ENCODE assay signal across 1 cellular context in the genomic region with DNA sequence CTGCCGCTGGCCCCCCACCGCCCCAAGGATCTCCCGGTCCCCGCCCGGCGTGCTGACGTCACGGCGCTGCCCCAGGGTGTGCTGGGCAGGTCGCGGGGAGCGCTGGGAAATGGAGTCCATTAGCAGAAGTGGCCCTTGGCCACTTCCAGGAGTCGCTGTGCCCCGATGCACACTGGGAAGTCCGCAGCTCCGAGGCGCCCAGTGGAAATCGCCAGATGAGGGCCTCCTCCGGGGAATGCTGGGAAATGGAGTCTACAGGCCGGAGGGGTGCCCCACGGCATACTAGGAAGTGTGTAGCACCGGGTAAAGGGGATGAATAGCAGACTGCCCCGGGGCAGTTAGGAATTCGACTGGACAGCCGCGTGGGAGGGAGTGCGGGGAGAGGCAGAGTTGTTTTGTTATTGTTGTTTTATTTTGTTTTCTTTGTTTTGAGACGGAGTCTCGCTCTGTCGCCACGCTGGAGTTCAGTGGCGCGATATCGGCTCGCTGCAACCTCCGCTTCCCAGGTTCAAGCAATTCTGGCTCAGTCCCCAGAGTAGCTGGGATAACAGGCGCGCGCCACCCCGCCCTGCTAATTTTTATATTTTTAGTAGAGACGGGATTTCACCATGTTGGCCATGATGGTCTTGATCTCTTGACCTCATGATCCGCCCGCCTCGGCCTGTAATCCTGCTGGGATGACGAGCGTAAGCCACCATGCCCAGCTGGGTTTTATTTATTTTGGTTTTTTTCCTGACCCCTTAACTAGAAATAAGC.
TF ChIP-seq lines count a peak whose summit lies in the region.

Gene PPP1R12C (minus strand): TSS at position 2 of the 756 bp plus-strand sequence. CDS start 94 bp downstream, outside the sequence.

TF ChIP-seq in GM12878, 131 proteins besides CTCF, POLR2A, EP300 and RAD21 (continued from another document):
- peak; percentile 97 for TF ChIP-seq CREM (IDR thresholded peaks at IDR 0.05; ENCODE audit: low read depth)
- 0 out of 2 replicates have a peak, but pooled peaks have one; percentile 58 for TF ChIP-seq MLLT1 (IDR thresholded peaks at IDR 0.05)
- no peak for TF ChIP-seq NFYA (IDR thresholded peaks at IDR 0.05; ENCODE audit: borderline replicate concordance, low read depth, low read length)
- TF ChIP-seq BHLHE40 (IDR thresholded peaks at IDR 0.05; ENCODE audit: borderline replicate concordance in 1 of 2, low read depth in 2 of 2, low read length in 1 of 2): peak in 1 of 2 experiments; percentile 29; a peak in 1 of 4 replicates
- TF ChIP-seq IKZF1 (conservative IDR thresholded peaks at IDR 0.05): peak; percentile 98
- TF ChIP-seq KLF5 (IDR thresholded peaks at IDR 0.05; ENCODE audit: partially characterized antibody): no peak
- TF ChIP-seq ATF7 (IDR thresholded peaks at IDR 0.05; ENCODE audit: low read depth): peak; percentile 62; the same call in 1 of the 2 replicates
- no peak for TF ChIP-seq STAT1 (conservative IDR thresholded peaks at IDR 0.05)
- peak; percentile 85; the same call in 1 of the 2 replicates for TF ChIP-seq TARDBP (IDR thresholded peaks at IDR 0.05; ENCODE audit: borderline replicate concordance)
- TF ChIP-seq E4F1 (IDR thresholded peaks at IDR 0.05; ENCODE audit: borderline replicate concordance, partially characterized antibody): peak; percentile 22
- TF ChIP-seq NR2F1 (conservative IDR thresholded peaks at IDR 0.05): 0 out of 2 replicates have a peak, but pooled peaks have one; percentile 65
- no peak for TF ChIP-seq CBX5 (IDR thresholded peaks at IDR 0.05; ENCODE audit: low read depth)
- TF ChIP-seq SIN3A (IDR thresholded peaks at IDR 0.05; ENCODE audit: low read depth, low read length): peak; percentile 47; the same call in 1 of the 2 replicates
- TF ChIP-seq, protein P1, sequence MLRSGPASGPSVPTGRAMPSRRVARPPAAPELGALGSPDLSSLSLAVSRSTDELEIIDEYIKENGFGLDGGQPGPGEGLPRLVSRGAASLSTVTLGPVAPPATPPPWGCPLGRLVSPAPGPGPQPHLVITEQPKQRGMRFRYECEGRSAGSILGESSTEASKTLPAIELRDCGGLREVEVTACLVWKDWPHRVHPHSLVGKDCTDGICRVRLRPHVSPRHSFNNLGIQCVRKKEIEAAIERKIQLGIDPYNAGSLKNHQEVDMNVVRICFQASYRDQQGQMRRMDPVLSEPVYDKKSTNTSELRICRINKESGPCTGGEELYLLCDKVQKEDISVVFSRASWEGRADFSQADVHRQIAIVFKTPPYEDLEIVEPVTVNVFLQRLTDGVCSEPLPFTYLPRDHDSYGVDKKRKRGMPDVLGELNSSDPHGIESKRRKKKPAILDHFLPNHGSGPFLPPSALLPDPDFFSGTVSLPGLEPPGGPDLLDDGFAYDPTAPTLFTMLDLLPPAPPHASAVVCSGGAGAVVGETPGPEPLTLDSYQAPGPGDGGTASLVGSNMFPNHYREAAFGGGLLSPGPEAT (IDR thresholded peaks at IDR 0.05; ENCODE audit: low read depth): peak; percentile 53; the same call in 1 of the 2 replicates
- TF ChIP-seq SMAD5 (IDR thresholded peaks at IDR 0.05; ENCODE audit: low read depth): 0 out of 2 replicates have a peak, but pooled peaks have one; percentile 37
- TF ChIP-seq DPF2 (IDR thresholded peaks at IDR 0.05): no peak
- 0 out of 2 replicates have a peak, but pooled peaks have one; percentile 31 for TF ChIP-seq CBFB (IDR thresholded peaks at IDR 0.05; ENCODE audit: low read depth)
- TF ChIP-seq SMARCA5 (IDR thresholded peaks at IDR 0.05): no peak
- peak; percentile 83 for TF ChIP-seq NBN (IDR thresholded peaks at IDR 0.05)
- no peak for TF ChIP-seq PAX5 (IDR thresholded peaks at IDR 0.05; ENCODE audit: borderline replicate concordance, low read depth, low read length)
- peak; percentile 71 for TF ChIP-seq NR2C1 (IDR thresholded peaks at IDR 0.05)
- peak; percentile 91 for TF ChIP-seq HDGF (IDR thresholded peaks at IDR 0.05)
- TF ChIP-seq, protein P2, sequence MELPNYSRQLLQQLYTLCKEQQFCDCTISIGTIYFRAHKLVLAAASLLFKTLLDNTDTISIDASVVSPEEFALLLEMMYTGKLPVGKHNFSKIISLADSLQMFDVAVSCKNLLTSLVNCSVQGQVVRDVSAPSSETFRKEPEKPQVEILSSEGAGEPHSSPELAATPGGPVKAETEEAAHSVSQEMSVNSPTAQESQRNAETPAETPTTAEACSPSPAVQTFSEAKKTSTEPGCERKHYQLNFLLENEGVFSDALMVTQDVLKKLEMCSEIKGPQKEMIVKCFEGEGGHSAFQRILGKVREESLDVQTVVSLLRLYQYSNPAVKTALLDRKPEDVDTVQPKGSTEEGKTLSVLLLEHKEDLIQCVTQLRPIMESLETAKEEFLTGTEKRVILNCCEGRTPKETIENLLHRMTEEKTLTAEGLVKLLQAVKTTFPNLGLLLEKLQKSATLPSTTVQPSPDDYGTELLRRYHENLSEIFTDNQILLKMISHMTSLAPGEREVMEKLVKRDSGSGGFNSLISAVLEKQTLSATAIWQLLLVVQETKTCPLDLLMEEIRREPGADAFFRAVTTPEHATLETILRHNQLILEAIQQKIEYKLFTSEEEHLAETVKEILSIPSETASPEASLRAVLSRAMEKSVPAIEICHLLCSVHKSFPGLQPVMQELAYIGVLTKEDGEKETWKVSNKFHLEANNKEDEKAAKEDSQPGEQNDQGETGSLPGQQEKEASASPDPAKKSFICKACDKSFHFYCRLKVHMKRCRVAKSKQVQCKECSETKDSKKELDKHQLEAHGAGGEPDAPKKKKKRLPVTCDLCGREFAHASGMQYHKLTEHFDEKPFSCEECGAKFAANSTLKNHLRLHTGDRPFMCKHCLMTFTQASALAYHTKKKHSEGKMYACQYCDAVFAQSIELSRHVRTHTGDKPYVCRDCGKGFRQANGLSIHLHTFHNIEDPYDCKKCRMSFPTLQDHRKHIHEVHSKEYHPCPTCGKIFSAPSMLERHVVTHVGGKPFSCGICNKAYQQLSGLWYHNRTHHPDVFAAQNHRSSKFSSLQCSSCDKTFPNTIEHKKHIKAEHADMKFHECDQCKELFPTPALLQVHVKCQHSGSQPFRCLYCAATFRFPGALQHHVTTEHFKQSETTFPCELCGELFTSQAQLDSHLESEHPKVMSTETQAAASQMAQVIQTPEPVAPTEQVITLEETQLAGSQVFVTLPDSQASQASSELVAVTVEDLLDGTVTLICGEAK (IDR thresholded peaks at IDR 0.05; ENCODE audit: borderline replicate concordance): peak; percentile 75; the same call in 1 of the 2 replicates
- peak; percentile 95 for TF ChIP-seq SIX5 (IDR thresholded peaks at IDR 0.05; ENCODE audit: low read depth, low read length, severe bottlenecking)
- TF ChIP-seq, protein P3, sequence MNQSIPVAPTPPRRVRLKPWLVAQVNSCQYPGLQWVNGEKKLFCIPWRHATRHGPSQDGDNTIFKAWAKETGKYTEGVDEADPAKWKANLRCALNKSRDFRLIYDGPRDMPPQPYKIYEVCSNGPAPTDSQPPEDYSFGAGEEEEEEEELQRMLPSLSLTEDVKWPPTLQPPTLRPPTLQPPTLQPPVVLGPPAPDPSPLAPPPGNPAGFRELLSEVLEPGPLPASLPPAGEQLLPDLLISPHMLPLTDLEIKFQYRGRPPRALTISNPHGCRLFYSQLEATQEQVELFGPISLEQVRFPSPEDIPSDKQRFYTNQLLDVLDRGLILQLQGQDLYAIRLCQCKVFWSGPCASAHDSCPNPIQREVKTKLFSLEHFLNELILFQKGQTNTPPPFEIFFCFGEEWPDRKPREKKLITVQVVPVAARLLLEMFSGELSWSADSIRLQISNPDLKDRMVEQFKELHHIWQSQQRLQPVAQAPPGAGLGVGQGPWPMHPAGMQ (IDR thresholded peaks at IDR 0.05; ENCODE audit: borderline replicate concordance): no peak
- TF ChIP-seq, protein P4, sequence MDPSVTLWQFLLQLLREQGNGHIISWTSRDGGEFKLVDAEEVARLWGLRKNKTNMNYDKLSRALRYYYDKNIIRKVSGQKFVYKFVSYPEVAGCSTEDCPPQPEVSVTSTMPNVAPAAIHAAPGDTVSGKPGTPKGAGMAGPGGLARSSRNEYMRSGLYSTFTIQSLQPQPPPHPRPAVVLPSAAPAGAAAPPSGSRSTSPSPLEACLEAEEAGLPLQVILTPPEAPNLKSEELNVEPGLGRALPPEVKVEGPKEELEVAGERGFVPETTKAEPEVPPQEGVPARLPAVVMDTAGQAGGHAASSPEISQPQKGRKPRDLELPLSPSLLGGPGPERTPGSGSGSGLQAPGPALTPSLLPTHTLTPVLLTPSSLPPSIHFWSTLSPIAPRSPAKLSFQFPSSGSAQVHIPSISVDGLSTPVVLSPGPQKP (IDR thresholded peaks at IDR 0.05; ENCODE audit: low read depth, low read length): peak; percentile 26; the same call in 1 of the 2 replicates
- TF ChIP-seq GABPA (IDR thresholded peaks at IDR 0.05; ENCODE audit: low read depth): peak; percentile 72
- TF ChIP-seq HCFC1 (IDR thresholded peaks at IDR 0.05; ENCODE audit: low read length): peak; percentile 96
- TF ChIP-seq SRF (IDR thresholded peaks at IDR 0.05; ENCODE audit: low read depth in 2 of 2, low read length in 2 of 2): peak in 1 of 2 experiments; percentile 37; a peak in 1 of 4 replicates
- peak; percentile 51; the same call in 1 of the 2 replicates for TF ChIP-seq SPI1 (IDR thresholded peaks at IDR 0.05; ENCODE audit: borderline replicate concordance, insufficient read depth, low read depth, low read length)
- TF ChIP-seq EGR1 (IDR thresholded peaks at IDR 0.05; ENCODE audit: borderline replicate concordance in 1 of 2, low read depth in 2 of 2, low read length in 2 of 2): peak in 1 of 2 experiments; percentile 91; a peak in 1 of 3 replicates
- peak; percentile 67; the same call in 1 of the 2 replicates for TF ChIP-seq SREBF1 (IDR thresholded peaks at IDR 0.05; ENCODE audit: low read length)
- TF ChIP-seq SMAD1 (IDR thresholded peaks at IDR 0.05; ENCODE audit: low read depth, partially characterized antibody): peak; percentile 30
- TF ChIP-seq ESRRA (IDR thresholded peaks at IDR 0.05; ENCODE audit: low read length): no peak
- no peak for TF ChIP-seq CEBPB (IDR thresholded peaks at IDR 0.05; ENCODE audit: borderline replicate concordance in 1 of 2, low read depth in 2 of 2, low read length in 2 of 2)
- TF ChIP-seq ZNF217 (IDR thresholded peaks at IDR 0.05): no peak
- peak; percentile 16; the same call in 1 of the 2 replicates for TF ChIP-seq TAF1 (IDR thresholded peaks at IDR 0.05; ENCODE audit: borderline replicate concordance, low read depth, low read length)
- 0 out of 2 replicates have a peak, but pooled peaks have one; percentile 16 for TF ChIP-seq GATAD2B (conservative IDR thresholded peaks at IDR 0.05; ENCODE audit: low read depth)
- no peak for TF ChIP-seq CBX3 (IDR thresholded peaks at IDR 0.05; ENCODE audit: borderline replicate concordance, low read depth)
- TF ChIP-seq IKZF2 (IDR thresholded peaks at IDR 0.05): peak; percentile 28 to 34
TF ChIP-seq in GM12878: peak in this region for 34.
